Comparison of ENCODE assay signal across 8 cellular contexts in the genomic region with DNA sequence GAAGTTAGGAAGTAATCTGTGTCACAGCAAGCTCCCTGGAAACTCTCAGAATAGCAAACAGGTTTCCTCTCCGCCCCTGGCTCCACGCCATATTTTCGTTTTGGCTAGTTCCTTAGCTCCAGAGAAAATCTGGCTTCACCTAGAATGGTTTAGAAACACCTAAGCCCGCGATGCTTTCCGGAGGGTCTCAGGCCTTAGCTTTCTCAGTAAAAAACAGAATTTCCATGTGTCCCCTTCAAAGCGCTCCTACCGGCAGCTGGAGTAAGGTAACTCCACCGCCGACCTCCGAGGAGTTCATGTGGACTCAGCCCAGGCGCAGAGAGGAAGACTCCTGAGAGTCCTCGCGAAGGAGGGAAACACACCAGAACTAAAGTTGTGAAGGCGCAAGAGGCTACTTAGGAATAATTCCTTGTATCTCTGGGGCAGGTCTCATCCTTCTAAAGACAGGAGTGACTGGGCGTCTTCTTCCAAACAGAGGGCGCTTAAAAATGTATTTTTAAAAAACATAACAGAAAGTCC. TPM values are rescaled to one million over a fixed set of nuclear protein-coding genes. Genes with fewer than 3 reads are reported as not detected.
DNase-seq lines count a peak whose midpoint lies in the region; ATAC-seq and TF ChIP-seq lines count a peak whose summit lies in the region.

No MANE protein-coding gene starts in this region.

- ATAC-seq in GM21737 (IDR thresholded peaks at IDR 0.05; ENCODE audit: unreplicated experiment): peak; percentile 8
- no peak for ATAC-seq in HG03196 (IDR thresholded peaks at IDR 0.05; ENCODE audit: unreplicated experiment)
- ATAC-seq in HG02610 (IDR thresholded peaks at IDR 0.05; ENCODE audit: unreplicated experiment): no peak

- POLR2A ChIA-PET in AG04450 (lab: Yijun Ruan, JAX): no interaction called here

- H3K27ac ChIP-seq in AG04450 (ENCODE audit: low read depth, low read length) (no peak overlapping the region), OCI-LY3 (ENCODE audit: low read length) (peak overlapping the region; percentile 41), adrenal gland (peak overlapping the region; percentile 11 to 92 (median 81)), hepatocyte (peak overlapping the region; percentile 87)

- H3K27me3 ChIP-seq in AG04450 (ENCODE audit: control insufficient read depth, insufficient read depth, low read length) (peaks cover 11% of the 10 kb centered on the region), OCI-LY3 (ENCODE audit: low read depth, low read length) (no peaks in the 10 kb centered on the region), adrenal gland (no peaks in the 10 kb centered on the region), hepatocyte (no peaks in the 10 kb centered on the region)

- H3K4me1 ChIP-seq in OCI-LY3 (ENCODE audit: low read length) (peaks cover 86% of the 10 kb centered on the region), adrenal gland (replicated peaks in 1 of 2) (peaks cover 7 to 12% of the 10 kb centered on the region in 2 donors), hepatocyte (ENCODE audit: insufficient read depth) (no peaks in the 10 kb centered on the region)

- WGBS in adrenal gland, 4 donors: 0 to 3% (median 0%) methylated on average over 14 to 17 of the region's 17 CpGs
- 2% methylated on average over 17 of the region's 17 CpGs for WGBS in hepatocyte (ENCODE audit: low lambda C conversion rate, missing lambda C conversion rate)

- intact Hi-C loops in adrenal gland (cut with DNase I): no loop called here

- peak overlapping the region; percentile 83 for H3K9ac ChIP-seq in OCI-LY3 (ENCODE audit: low read length)

- H3K4me2 ChIP-seq in OCI-LY3 (ENCODE audit: low read length) (peak overlapping the region; percentile 88), hepatocyte (peak overlapping the region; percentile 88)

- no peak for TF ChIP-seq POLR2A in adrenal gland (IDR thresholded peaks at IDR 0.05)

- CTCF ChIA-PET in AG04450 (lab: Charles Lee): interaction anchor here (1.2 kb wide), 1 partner anchor 67 kb away, joined by 3 read pairs; no protein-coding TSS in a partner anchor

- TF ChIP-seq CTCF in AG04450 (IDR thresholded peaks at IDR 0.05; ENCODE audit: low read depth, low read length) (no peak), OCI-LY3 (IDR thresholded peaks at IDR 0.05; ENCODE audit: low read depth, low read length) (no peak; the same call in 1 of the 2 replicates), adrenal gland (IDR thresholded peaks at IDR 0.05) (no peak), hepatocyte (IDR thresholded peaks at IDR 0.05; ENCODE audit: poor library complexity) (no peak), retinal pigment epithelial cell (conservative IDR thresholded peaks at IDR 0.05; ENCODE audit: low read depth, low read length) (no peak)

- no peak for DNase-seq in AG04450 (ENCODE audit: low read depth, low spot score)
- peak; percentile 38 to 79 (median 70) for DNase-seq in adrenal gland
- peak; percentile 70 for DNase-seq in hepatocyte (ENCODE audit: low spot score)
- no peak for DNase-seq in retinal pigment epithelial cell (ENCODE audit: low read depth)

- H4K20me1 ChIP-seq in OCI-LY3 (ENCODE audit: insufficient read depth, low read length): no peaks in the 10 kb centered on the region
- no peaks in the 10 kb centered on the region for H4K20me1 ChIP-seq in hepatocyte (ENCODE audit: insufficient read depth, poor library complexity, severe bottlenecking)

- H3K79me2 ChIP-seq in OCI-LY3 (ENCODE audit: low read length) (peaks cover 40% of the 10 kb centered on the region), hepatocyte (peaks cover 9% of the 10 kb centered on the region)

- H3K4me3 ChIP-seq in AG04450 (ENCODE audit: low read depth, low read length) (peak overlapping the region; percentile 53), OCI-LY3 (ENCODE audit: low read length) (peak overlapping the region; percentile 89), adrenal gland (peak overlapping the region; percentile 36 to 90 (median 74)), hepatocyte (peak overlapping the region; percentile 68), retinal pigment epithelial cell (ENCODE audit: low read length) (peak overlapping the region; percentile 44)

- H3K9me3 ChIP-seq in AG04450 (ENCODE audit: control insufficient read depth, insufficient read depth, low read length) (no peaks in the 10 kb centered on the region; the same call in 1 of the 2 replicates), OCI-LY3 (ENCODE audit: insufficient read depth, low read length) (no peaks in the 10 kb centered on the region), adrenal gland (replicated peaks in 1 of 3) (no peaks in the 10 kb centered on the region), hepatocyte (ENCODE audit: low read depth) (no peaks in the 10 kb centered on the region)

- H2AFZ ChIP-seq in OCI-LY3 (ENCODE audit: low read depth, low read length) (peak overlapping the region; percentile 31), hepatocyte (peak overlapping the region; percentile 81)

- H3K36me3 ChIP-seq in OCI-LY3 (replicated peaks; ENCODE audit: low read depth, low read length) (peaks cover 16% of the 10 kb centered on the region), adrenal gland (replicated peaks in 1 of 2) (no peaks in the 10 kb centered on the region), hepatocyte (replicated peaks; ENCODE audit: insufficient read depth, low read depth) (no peaks in the 10 kb centered on the region)

- no peaks in the 10 kb centered on the region for H3K9me2 ChIP-seq in hepatocyte (replicated peaks; ENCODE audit: insufficient read depth)

RNA-seq across cellular contexts. Expression of a gene that starts 0.4 kb away (rescaled TPM):
- polyA plus RNA-seq in AG04450 (2011; rRNA removed) (not detected in 2 replicates), adrenal gland (1 to 10 TPM; 5.0 to 9.5 (median 7.4) TPM), hepatocyte (4.5 and 7.1 TPM in 2 replicates)
- not detected in 2 replicates for polyA minus RNA-seq in AG04450 (2011; rRNA and poly(A)+ RNA removed)
- total RNA-seq in adrenal gland (10 to 100 TPM in 6 of 8 donors, 1 to 10 TPM in 2; 7.6 to 54.3 (median 21.5) TPM), hepatocyte (8.1 and 8.3 TPM in 2 replicates)

Comparison
In these comparisons a context has a peak if more than half of its experiments do, and no peak if none do; other contexts are left out.
1. DNase-seq: peak in adrenal gland (7 of 7) and hepatocyte (single experiment); none in AG04450 (single experiment) and retinal pigment epithelial cell (single experiment).
2. Peak in every context shown above with its lines, with median percentiles within 50 percentile points of each other: H3K4me3 ChIP-seq.